28 cellular contexts compared by ENCODE assay signal in the genomic region with DNA sequence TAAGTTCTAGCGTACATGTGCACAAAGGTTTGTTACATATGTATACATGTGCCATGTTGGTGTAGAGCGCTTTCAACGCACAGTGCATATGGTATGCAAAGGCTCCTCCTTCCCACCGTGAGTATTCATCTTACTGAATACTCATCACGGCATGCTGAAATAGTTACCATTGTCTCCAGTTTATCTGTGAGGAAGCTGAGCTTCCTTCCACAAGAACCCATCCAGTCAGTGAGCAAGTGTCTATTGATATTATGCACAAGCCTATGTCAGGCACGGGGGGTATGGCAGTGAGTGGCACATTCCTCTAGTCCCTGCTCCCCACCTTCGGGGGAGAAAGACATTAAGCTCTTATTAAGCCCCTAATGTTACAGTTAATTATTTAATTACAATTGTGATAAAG. TPM values are rescaled to one million over a fixed set of nuclear protein-coding genes. Genes with fewer than 3 reads are reported as not detected.
"Had no signal": no experiment of that assay in that cellular context is flagged by ENCODE, and none has a peak within 500 bp of the region (broad histone marks: within the 10 kb centered on the region; RNA-seq: fewer than 3 reads in every experiment).

No MANE protein-coding gene starts in this region.

- H3K4me3 ChIP-seq: neural progenitor cell, ovary, psoas muscle, right lobe of liver, sigmoid colon, stomach, thoracic aorta, thyroid gland, tibial nerve, upper lobe of right lung, vagina had no signal

- H3K4me2 ChIP-seq: neural progenitor cell had no signal

- H3K9ac ChIP-seq: neural progenitor cell, parathyroid adenoma had no signal

- H2AFZ ChIP-seq: neural progenitor cell, parathyroid adenoma had no signal

- H3K27ac ChIP-seq: neural progenitor cell, ovary, parathyroid adenoma, psoas muscle, right lobe of liver, sigmoid colon, stomach, thoracic aorta, thyroid gland, upper lobe of right lung, vagina had no signal

- H3K9me3 ChIP-seq: ovary, psoas muscle, right lobe of liver, sigmoid colon, stomach, thoracic aorta, thyroid gland, tibial nerve, upper lobe of right lung, vagina had no signal

- H3K27me3 ChIP-seq: neural progenitor cell, ovary, right lobe of liver, sigmoid colon, stomach, thyroid gland, tibial nerve, upper lobe of right lung, vagina had no signal

- ATAC-seq: natural killer cell; psoas muscle; right cardiac atrium; stimulated activated effector memory CD8-positive, alpha-beta T cell treated with anti-CD3 and anti-CD28 coated beads, Interleukin-12 subunit alpha, Interleukin-12 subunit beta, amount 100 ng/mL, for 72 hours; stimulated activated naive B cell treated with anti-CD40 and anti-IgM and Interleukin-4, amounts not matched to agents 10 μg/mL and 1 μg/mL and 100 μg/mL, for 72 hours; upper lobe of right lung had no signal

- H3K36me3 ChIP-seq: neural progenitor cell, ovary, right lobe of liver, sigmoid colon, stomach, thoracic aorta, thyroid gland, tibial nerve, upper lobe of right lung, vagina had no signal

- H3K79me2 ChIP-seq: parathyroid adenoma had no signal

- DNase-seq: natural killer cell; occipital lobe; ovary; posterior cingulate gyrus; psoas muscle; right cardiac atrium; right lobe of liver; sigmoid colon; small intestine; stimulated activated CD4-positive, alpha-beta T cell treated with anti-CD3 and anti-CD28 coated beads, Interleukin-15, amount 100 ng/mL, for 24 hours; stimulated activated CD4-positive, alpha-beta T cell treated with anti-CD3 and anti-CD28 coated beads, Interleukin-2, amount 100 ng/mL, for 24 hours; stimulated activated CD4-positive, alpha-beta T cell treated with anti-CD3 and anti-CD28 coated beads, Interleukin-2, amount 100 ng/mL, for 48 hours; stimulated activated CD4-positive, alpha-beta T cell treated with anti-CD3 and anti-CD28 coated beads, Interleukin-4, amount 100 ng/mL, for 24 hours; stimulated activated naive B cell treated with anti-CD40 and anti-IgM and Interleukin-4, amounts not matched to agents 10 μg/mL and 1 μg/mL and 100 μg/mL, for 72 hours; stimulated activated naive CD4-positive, alpha-beta T cell treated with Interleukin-2 at 50 U/mL for 16 hours; stomach; thyroid gland; trophoblast cell; upper lobe of right lung had no signal

- H3K4me1 ChIP-seq: parathyroid adenoma, psoas muscle, upper lobe of right lung, vagina had no signal

RNA-seq across cellular contexts. Expression of a gene that starts 28.1 kb away (rescaled TPM):
- total RNA-seq: progenitor cell of endocrine pancreas, psoas muscle, subcutaneous adipose tissue, temporal lobe had no signal
